Comparison of ENCODE assay signal across 11 cellular contexts in the genomic region with DNA sequence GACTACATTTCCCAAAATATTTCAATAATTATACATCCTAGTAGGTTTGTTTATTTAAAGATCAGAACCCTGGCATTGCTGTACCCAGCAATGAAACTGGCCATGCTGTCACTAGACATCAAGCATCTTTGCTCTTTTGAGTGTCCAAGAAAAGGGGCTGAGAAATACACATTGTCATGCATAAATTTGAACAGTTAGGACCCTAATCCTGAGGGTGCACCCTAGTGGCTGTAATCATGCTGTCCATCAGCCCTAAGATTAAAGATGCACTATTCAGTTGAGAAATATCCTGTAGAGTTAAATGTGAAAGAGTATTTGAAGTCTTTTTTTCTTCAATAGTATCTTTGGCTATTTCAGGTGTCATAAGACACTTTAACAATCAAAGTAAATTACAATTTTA.
DNase-seq lines count a peak whose midpoint lies in the region; FAIRE-seq and TF ChIP-seq lines count a peak whose summit lies in the region.
"Had no signal": no experiment of that assay in that cellular context is flagged by ENCODE, and none has a peak within 500 bp of the region (broad histone marks: within the 10 kb centered on the region; RNA-seq: fewer than 3 reads in every experiment).

No MANE protein-coding gene starts in this region.

- no peaks in the 10 kb centered on the region for H3K27me3 ChIP-seq in GM06990 (replicated peaks; ENCODE audit: control insufficient read depth, insufficient read depth, low read length)

- peak; percentile 43 for TF ChIP-seq CTCF in GM06990 (IDR thresholded peaks at IDR 0.05; ENCODE audit: insufficient read depth, low read length, poor library complexity, severe bottlenecking)
- peak; percentile 68 for TF ChIP-seq CTCF in choroid plexus epithelial cell (conservative IDR thresholded peaks at IDR 0.05; ENCODE audit: low read depth, low read length)
- no peak for TF ChIP-seq CTCF in GM20000 (IDR thresholded peaks at IDR 0.05; ENCODE audit: extremely low read depth, missing control alignments)

- DNase-seq in GM06990 (ENCODE audit: extremely low read depth, insufficient read length) = no peak
- peak; percentile 6 for DNase-seq in NCI-H748 (lab: John Stamatoyannopoulos, UW; ENCODE audit: unreplicated experiment)
- DNase-seq in choroid plexus epithelial cell (ENCODE audit: low read depth) = peak; percentile 56
- no peak for DNase-seq in stimulated activated CD4-positive, alpha-beta T cell treated with anti-CD3 and anti-CD28 coated beads, Interleukin-12 subunit alpha, Interleukin-12 subunit beta, amount 100 ng/mL, for 4 hours
- DNase-seq in GM20000 (ENCODE audit: low spot score) = no peak
- DNase-seq in midbrain (lab: John Stamatoyannopoulos, UW) = no peak
- DNase-seq in NCI-H2227 treated with DMSO at 0.1 percent for 48 hours (lab: John Stamatoyannopoulos, UW) = no peak
- DNase-seq: endodermal cell; NCI-H446 treated with DMSO at 0.1 percent for 48 hours; stimulated activated CD4-positive, alpha-beta T cell treated with anti-CD3 and anti-CD28 coated beads, Interleukin-4, amount 100 ng/mL, for 1 hour had no signal

- peaks cover 47% of the 10 kb centered on the region for H3K36me3 ChIP-seq in GM06990 (ENCODE audit: control insufficient read depth, insufficient read depth, low read length)

- FAIRE-seq in A204.1 (lab: Jason Lieb, UNC) = peak; percentile 60

- no peak overlapping the region for H3K4me3 ChIP-seq in GM06990 (replicated peaks; ENCODE audit: low read depth, low read length)
- no peak overlapping the region for H3K4me3 ChIP-seq in choroid plexus epithelial cell (ENCODE audit: low read depth, low read length)

Comparison
In these comparisons a context has a peak if more than half of its experiments do, and no peak if none do; other contexts are left out.
1. DNase-seq: peak in NCI-H748 (single experiment) and choroid plexus epithelial cell (single experiment); none in GM06990 (single experiment), stimulated activated CD4-positive, alpha-beta T cell treated with anti-CD3 and anti-CD28 coated beads, Interleukin-12 subunit alpha, Interleukin-12 subunit beta, amount 100 ng/mL, for 4 hours (single experiment), GM20000 (single experiment), midbrain (single experiment) and NCI-H2227 treated with DMSO at 0.1 percent for 48 hours (single experiment).